In the genomic region with DNA sequence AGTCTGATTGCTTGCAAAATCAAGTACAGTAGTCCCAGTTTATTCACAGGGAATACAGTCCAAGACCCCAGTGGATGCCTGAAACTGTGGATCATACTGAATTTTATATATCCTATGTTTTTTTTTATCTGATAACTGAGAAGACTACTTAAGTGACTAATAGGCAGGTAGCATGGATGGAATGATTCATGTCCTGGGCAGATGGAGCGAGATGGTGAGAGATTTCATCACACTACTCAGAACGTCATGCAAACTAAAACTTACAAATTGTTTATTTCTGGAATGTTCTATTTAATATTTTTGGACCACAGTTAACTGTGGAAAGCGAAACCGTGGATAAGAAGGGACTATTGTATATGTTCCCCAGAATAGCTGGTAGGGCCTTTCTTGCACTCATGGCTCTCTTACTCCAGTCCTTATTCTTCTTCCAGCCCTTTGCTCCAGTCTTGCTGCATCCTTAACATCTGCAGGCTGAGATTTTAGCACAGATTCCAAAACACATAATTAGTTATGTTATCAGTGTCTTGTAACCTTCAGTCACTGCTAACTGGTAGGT, we compare ENCODE assay signal across 15 cellular contexts.
DNase-seq lines count a peak whose midpoint lies in the region; TF ChIP-seq lines count a peak whose summit lies in the region.
"Had no signal": no experiment of that assay in that cellular context is flagged by ENCODE, and none has a peak within 500 bp of the region (broad histone marks: within the 10 kb centered on the region; RNA-seq: fewer than 3 reads in every experiment).

No MANE protein-coding gene starts in this region.

- H3K23ac ChIP-seq in trophoblast cell (ENCODE audit: low read length) = no peak overlapping the region

- H4K8ac ChIP-seq in trophoblast cell (ENCODE audit: low read depth, low read length) = no peak overlapping the region

- WGBS in trophoblast cell (ENCODE audit: extremely low coverage, insufficient coverage, insufficient read length) = no CpG with 5 or more reads among the region's 4 CpGs

- H3K27ac ChIP-seq in RWPE1 (no peak overlapping the region), trophoblast cell (ENCODE audit: low read depth, low read length) (no peak overlapping the region)

- H4K12ac ChIP-seq in trophoblast cell (ENCODE audit: low read depth, low read length) = no peak overlapping the region

- H3K79me1 ChIP-seq in trophoblast cell (ENCODE audit: low read length) = no peaks in the 10 kb centered on the region

- no peak overlapping the region for H3K18ac ChIP-seq in trophoblast cell (ENCODE audit: low read length)

- no peak for TF ChIP-seq CTCF in RWPE1 (conservative IDR thresholded peaks at IDR 0.05; ENCODE audit: low read depth)
- TF ChIP-seq CTCF in fibroblast of mammary gland (conservative IDR thresholded peaks at IDR 0.05; ENCODE audit: control insufficient read depth, insufficient read depth, low read depth, low read length) = no peak

- no peak overlapping the region for H3K4me2 ChIP-seq in trophoblast cell (ENCODE audit: low read length)
- H3K4me2 ChIP-seq: GM23338 had no signal

- H2BK12ac ChIP-seq in trophoblast cell (ENCODE audit: low read length) = no peak overlapping the region

- H3K36me3 ChIP-seq in trophoblast cell (ENCODE audit: control insufficient read depth in 1 of 2, insufficient read depth in 2 of 2, low read length in 2 of 2) = no peaks in the 10 kb centered on the region
- H3K36me3 ChIP-seq: BE2C had no signal

- H3K4ac ChIP-seq in trophoblast cell (ENCODE audit: low read depth, low read length) = no peak overlapping the region

- H3K14ac ChIP-seq in trophoblast cell (ENCODE audit: low read length) = no peak overlapping the region

- no peak overlapping the region for H2AFZ ChIP-seq in trophoblast cell (ENCODE audit: insufficient read depth, low read length, poor library complexity)
- H2AFZ ChIP-seq: GM23338 had no signal

- no peak overlapping the region for H3K9ac ChIP-seq in trophoblast cell (ENCODE audit: low read length)

- CTCF ChIA-PET in RWPE1 (lab: Yijun Ruan, JAX) = interaction anchor here (0.7 to 0.8 kb wide), 2 partner anchors 43 to 89 kb away, joined by 4 read pairs; no protein-coding TSS in a partner anchor

- no peaks in the 10 kb centered on the region for H3K27me3 ChIP-seq in trophoblast cell (ENCODE audit: insufficient read depth, low read length)
- H3K27me3 ChIP-seq: BE2C had no signal

- no peak overlapping the region for H2AK5ac ChIP-seq in trophoblast cell (ENCODE audit: low read length)

- H3K4me3 ChIP-seq in fibroblast of mammary gland (ENCODE audit: control insufficient read depth, low read depth, low read length) (no peak overlapping the region), trophoblast cell (ENCODE audit: low read depth, low read length) (no peak overlapping the region)
- H3K4me3 ChIP-seq: GM23338, K562 had no signal

- no peaks in the 10 kb centered on the region for H3K9me3 ChIP-seq in trophoblast cell (ENCODE audit: insufficient read depth, low read depth, low read length)
- H3K9me3 ChIP-seq: BE2C had no signal

- H2BK120ac ChIP-seq in trophoblast cell (ENCODE audit: insufficient read depth, low read length, poor library complexity) = no peak overlapping the region

- no peaks in the 10 kb centered on the region for H3K79me2 ChIP-seq in trophoblast cell (ENCODE audit: control insufficient read depth, insufficient read depth, low read length, poor library complexity)

- no peak overlapping the region for H2BK5ac ChIP-seq in trophoblast cell (ENCODE audit: low read depth, low read length, poor library complexity)

- no peak overlapping the region for H4K91ac ChIP-seq in trophoblast cell (ENCODE audit: low read depth, low read length)

- H3K4me1 ChIP-seq in trophoblast cell (ENCODE audit: control insufficient read depth in 1 of 2, insufficient read depth in 2 of 2, low read length in 2 of 2) = peaks cover 3 to 5% of the 10 kb centered on the region in 2 experiments
- H3K4me1 ChIP-seq: BE2C had no signal

- DNase-seq in HCEC 1CT (peak; percentile 45), RWPE1 (ENCODE audit: low spot score) (peak; percentile 72), fibroblast of mammary gland (ENCODE audit: low read depth) (peak; percentile 69), trophoblast cell (peak; percentile 42 to 69), T-helper 9 cell (no peak), SKM-1 treated with dmso at 0.1 percent for 144 hours (lab: John Stamatoyannopoulos, UW; ENCODE audit: unreplicated experiment) (no peak), NCI-H1930 (lab: John Stamatoyannopoulos, UW) (no peak)
- DNase-seq: BE2C; CD4-positive, alpha-beta memory T cell; DMS79 treated with DMSO at 0.1 percent for 48 hours; GDM1; NCI-H1048; NCI-H69 had no signal

- POLR2A ChIA-PET in RWPE1 (lab: Yijun Ruan, JAX; ENCODE audit: low non-redundant PET) = no interaction called here

Comparison
In these comparisons a context has a peak if more than half of its experiments do, and no peak if none do; other contexts are left out.
1. DNase-seq: peak in HCEC 1CT (single experiment), RWPE1 (single experiment), fibroblast of mammary gland (single experiment) and trophoblast cell (2 of 2); none in T-helper 9 cell (single experiment), SKM-1 treated with dmso at 0.1 percent for 144 hours (single experiment) and NCI-H1930 (0 of 2).